In genomic region chr10:86498608-86499007, GRCh38 we compare ENCODE assay signal across 18 cellular contexts. TPM values are rescaled to one million over a fixed set of nuclear protein-coding genes. Genes with fewer than 3 reads are reported as not detected.
A peak's percentile ranks its signal among the peaks of the same experiment; 100 is the strongest.
DNase-seq lines count a peak whose midpoint lies in the region; ATAC-seq and TF ChIP-seq lines count a peak whose summit lies in the region.
"Had no signal": no experiment of that assay in that cellular context is flagged by ENCODE, and none has a peak within 500 bp of the region (broad histone marks: within the 10 kb centered on the region; RNA-seq: fewer than 3 reads in every experiment).

No MANE protein-coding gene starts in this region.

- H3K4me1 ChIP-seq in neutrophil (ENCODE audit: control insufficient read depth in 1 of 2, insufficient read depth in 1 of 2, low read depth in 1 of 2, low read length in 1 of 2), result peaks cover 3 to 5% of the 10 kb centered on the region in 2 experiments
- no peaks in the 10 kb centered on the region for H3K4me1 ChIP-seq in mammary epithelial cell (ENCODE audit: insufficient read depth, low read length)
- H3K4me1 ChIP-seq: SJCRH30 had no signal

- in situ Hi-C loops in mammary epithelial cell (cut with MboI; ENCODE audit: low sequenced_read_pairs in 2 of 2), result no loop called here

- H3K4me3 ChIP-seq in neutrophil (ENCODE audit: low read depth in 1 of 2, low read length in 1 of 2), result no peak overlapping the region
- H3K4me3 ChIP-seq in mammary epithelial cell (replicated peaks in 1 of 3; ENCODE audit: insufficient read depth in 1 of 3, low read depth in 2 of 3, low read length in 3 of 3), result no peak overlapping the region
- H3K4me3 ChIP-seq: PC-9, SJCRH30 had no signal

- peaks cover 69% of the 10 kb centered on the region for H3K4me1 Mint-ChIP-seq in activated T-cell treated with anti-CD3 and anti-CD28 coated beads, Interleukin-2, amount 50 U/mL, for 24 hours (ENCODE audit: low read depth)
- peaks cover 45% of the 10 kb centered on the region for H3K4me1 Mint-ChIP-seq in activated T-cell treated with anti-CD3 and anti-CD28 coated beads, Interleukin-2, amount 50 U/mL, for 4 hours (ENCODE audit: low read depth)
- H3K4me1 Mint-ChIP-seq in WTC11, result no peaks in the 10 kb centered on the region

- TF ChIP-seq CTCF in WTC11 (IDR thresholded peaks at IDR 0.05) (no peak), neutrophil (IDR thresholded peaks at IDR 0.05) (no peak), mammary epithelial cell (conservative IDR thresholded peaks at IDR 0.05 in 1 of 2, IDR thresholded peaks at IDR 0.05 in 1 of 2; ENCODE audit: extremely low read depth in 1 of 2, insufficient read depth in 1 of 2, low read depth in 1 of 2, low read length in 2 of 2) (no peak)

- intact Hi-C loops in mammary epithelial cell (cut with micrococcal nuclease), result no loop called here

- POLR2A ChIA-PET in WTC11 (lab: Charles Lee), result no interaction called here

- CTCF ChIA-PET in WTC11 (lab: Charles Lee) (no interaction called here), mammary epithelial cell (lab: Charles Lee; ENCODE audit: low non-redundant PET) (no interaction called here)

- dilution Hi-C loops in mammary epithelial cell (cut with HindIII; ENCODE audit: low sequenced_read_pairs), result no loop called here

- 73% methylated on average over 1 of the region's 1 CpG for WGBS in mammary epithelial cell (ENCODE audit: low coverage, missing lambda C conversion rate)

- no peak for DNase-seq in activated T-cell treated with anti-CD3 and anti-CD28 coated beads, Interleukin-2, amount 50 U/mL, for 24 hours
- no peak for DNase-seq in activated T-cell treated with anti-CD3 and anti-CD28 coated beads, Interleukin-2, amount 50 U/mL, for 4 hours
- peak; percentile 69 for DNase-seq in DMS79 treated with DMSO at 0.1 percent for 48 hours (lab: John Stamatoyannopoulos, UW)
- DNase-seq in WTC11 (ENCODE audit: low spot score), result no peak
- DNase-seq in NCI-H2196 (lab: John Stamatoyannopoulos, UW; ENCODE audit: unreplicated experiment), result no peak
- DNase-seq in mammary epithelial cell, result no peak
- DNase-seq: COR-L47, H7, NCI-H1048, NCI-H1930, NCI-H2171 treated with DMSO at 0.1 percent for 48 hours, NCI-H774, PC-9, SJCRH30 had no signal

- H2AFZ ChIP-seq in mammary epithelial cell (ENCODE audit: low read depth, low read length), result no peak overlapping the region
- H2AFZ ChIP-seq: PC-9 had no signal

- BruUV-seq in mammary epithelial cell (replicated peaks; lab: Mats Ljungman, UMichigan), result no TSS peak

- no peaks in the 10 kb centered on the region for H3K9me3 Mint-ChIP-seq in activated T-cell treated with anti-CD3 and anti-CD28 coated beads, Interleukin-2, amount 50 U/mL, for 24 hours
- no peaks in the 10 kb centered on the region for H3K9me3 Mint-ChIP-seq in activated T-cell treated with anti-CD3 and anti-CD28 coated beads, Interleukin-2, amount 50 U/mL, for 4 hours
- H3K9me3 Mint-ChIP-seq in WTC11, result no peaks in the 10 kb centered on the region

- H3K27me3 ChIP-seq in neutrophil (no peaks in the 10 kb centered on the region), mammary epithelial cell (ENCODE audit: insufficient read depth, low read length) (no peaks in the 10 kb centered on the region)
- H3K27me3 ChIP-seq: SJCRH30 had no signal

- H3K4me3 Mint-ChIP-seq in activated T-cell treated with anti-CD3 and anti-CD28 coated beads, Interleukin-2, amount 50 U/mL, for 24 hours, result no peak overlapping the region
- H3K4me3 Mint-ChIP-seq in activated T-cell treated with anti-CD3 and anti-CD28 coated beads, Interleukin-2, amount 50 U/mL, for 4 hours, result no peak overlapping the region
- H3K4me3 Mint-ChIP-seq in WTC11, result no peak overlapping the region

- H3K27ac ChIP-seq in neutrophil, result peak overlapping the region; percentile 11
- H3K27ac ChIP-seq in mammary epithelial cell (ENCODE audit: insufficient read depth, low read depth, low read length), result no peak overlapping the region
- H3K27ac ChIP-seq: C4-2B, KMS-11, PC-9, SJCRH30 had no signal

- ATAC-seq in activated T-cell treated with anti-CD3 and anti-CD28 coated beads, Interleukin-2, amount 50 U/mL, for 4 hours, result no peak
- no peak for ATAC-seq in WTC11
- ATAC-seq in HG03097 (IDR thresholded peaks at IDR 0.05; ENCODE audit: low FRiP score, unreplicated experiment), result no peak

- peaks cover 98% of the 10 kb centered on the region for H3K79me2 ChIP-seq in mammary epithelial cell (ENCODE audit: insufficient read depth, low read length)

- H3K27ac Mint-ChIP-seq in activated T-cell treated with anti-CD3 and anti-CD28 coated beads, Interleukin-2, amount 50 U/mL, for 24 hours, result peak overlapping the region; percentile 61
- peak overlapping the region; percentile 41; the same call in 1 of the 2 replicates for H3K27ac Mint-ChIP-seq in WTC11

- peaks cover 93% of the 10 kb centered on the region for H3K36me3 Mint-ChIP-seq in activated T-cell treated with anti-CD3 and anti-CD28 coated beads, Interleukin-2, amount 50 U/mL, for 24 hours (ENCODE audit: low read depth)
- peaks cover 42% of the 10 kb centered on the region for H3K36me3 Mint-ChIP-seq in activated T-cell treated with anti-CD3 and anti-CD28 coated beads, Interleukin-2, amount 50 U/mL, for 4 hours (ENCODE audit: insufficient read depth)
- peaks cover 63% of the 10 kb centered on the region for H3K36me3 Mint-ChIP-seq in WTC11

- no peaks in the 10 kb centered on the region for H4K20me1 ChIP-seq in mammary epithelial cell (ENCODE audit: insufficient read depth, low read length)

- H3K27me3 Mint-ChIP-seq in activated T-cell treated with anti-CD3 and anti-CD28 coated beads, Interleukin-2, amount 50 U/mL, for 24 hours, result no peaks in the 10 kb centered on the region
- no peaks in the 10 kb centered on the region for H3K27me3 Mint-ChIP-seq in activated T-cell treated with anti-CD3 and anti-CD28 coated beads, Interleukin-2, amount 50 U/mL, for 4 hours (ENCODE audit: low read depth)
- H3K27me3 Mint-ChIP-seq in WTC11 (ENCODE audit: low read depth), result no peaks in the 10 kb centered on the region

- H3K9me3 ChIP-seq in neutrophil (no peaks in the 10 kb centered on the region), mammary epithelial cell (replicated peaks; ENCODE audit: insufficient read depth, low read length) (no peaks in the 10 kb centered on the region)
- H3K9me3 ChIP-seq: SJCRH30 had no signal

- peaks cover 77% of the 10 kb centered on the region for H3K36me3 ChIP-seq in neutrophil
- H3K36me3 ChIP-seq in mammary epithelial cell (ENCODE audit: insufficient read depth, low read length), result peaks cover 15% of the 10 kb centered on the region

- H3K4me2 ChIP-seq in mammary epithelial cell (ENCODE audit: insufficient read depth, low read depth, low read length), result no peak overlapping the region
- H3K4me2 ChIP-seq: KMS-11, PC-9 had no signal

- H3K9ac ChIP-seq in mammary epithelial cell (ENCODE audit: insufficient read depth, low read length), result no peak overlapping the region
- H3K9ac ChIP-seq: KMS-11 had no signal

TF ChIP-seq in WTC11, 78 proteins besides CTCF, POLR2A, EP300 and RAD21 (continues in another document):
- no peak for TF ChIP-seq FOXP1 (CRISPR knock-in tag; IDR thresholded peaks at IDR 0.05; ENCODE audit: borderline replicate concordance)
- no peak for TF ChIP-seq HMGA2 (CRISPR knock-in tag; IDR thresholded peaks at IDR 0.05)
- TF ChIP-seq, protein P1, sequence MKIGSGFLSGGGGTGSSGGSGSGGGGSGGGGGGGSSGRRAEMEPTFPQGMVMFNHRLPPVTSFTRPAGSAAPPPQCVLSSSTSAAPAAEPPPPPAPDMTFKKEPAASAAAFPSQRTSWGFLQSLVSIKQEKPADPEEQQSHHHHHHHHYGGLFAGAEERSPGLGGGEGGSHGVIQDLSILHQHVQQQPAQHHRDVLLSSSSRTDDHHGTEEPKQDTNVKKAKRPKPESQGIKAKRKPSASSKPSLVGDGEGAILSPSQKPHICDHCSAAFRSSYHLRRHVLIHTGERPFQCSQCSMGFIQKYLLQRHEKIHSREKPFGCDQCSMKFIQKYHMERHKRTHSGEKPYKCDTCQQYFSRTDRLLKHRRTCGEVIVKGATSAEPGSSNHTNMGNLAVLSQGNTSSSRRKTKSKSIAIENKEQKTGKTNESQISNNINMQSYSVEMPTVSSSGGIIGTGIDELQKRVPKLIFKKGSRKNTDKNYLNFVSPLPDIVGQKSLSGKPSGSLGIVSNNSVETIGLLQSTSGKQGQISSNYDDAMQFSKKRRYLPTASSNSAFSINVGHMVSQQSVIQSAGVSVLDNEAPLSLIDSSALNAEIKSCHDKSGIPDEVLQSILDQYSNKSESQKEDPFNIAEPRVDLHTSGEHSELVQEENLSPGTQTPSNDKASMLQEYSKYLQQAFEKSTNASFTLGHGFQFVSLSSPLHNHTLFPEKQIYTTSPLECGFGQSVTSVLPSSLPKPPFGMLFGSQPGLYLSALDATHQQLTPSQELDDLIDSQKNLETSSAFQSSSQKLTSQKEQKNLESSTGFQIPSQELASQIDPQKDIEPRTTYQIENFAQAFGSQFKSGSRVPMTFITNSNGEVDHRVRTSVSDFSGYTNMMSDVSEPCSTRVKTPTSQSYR (CRISPR knock-in tag; IDR thresholded peaks at IDR 0.05), result no peak
- TF ChIP-seq, protein P2, sequence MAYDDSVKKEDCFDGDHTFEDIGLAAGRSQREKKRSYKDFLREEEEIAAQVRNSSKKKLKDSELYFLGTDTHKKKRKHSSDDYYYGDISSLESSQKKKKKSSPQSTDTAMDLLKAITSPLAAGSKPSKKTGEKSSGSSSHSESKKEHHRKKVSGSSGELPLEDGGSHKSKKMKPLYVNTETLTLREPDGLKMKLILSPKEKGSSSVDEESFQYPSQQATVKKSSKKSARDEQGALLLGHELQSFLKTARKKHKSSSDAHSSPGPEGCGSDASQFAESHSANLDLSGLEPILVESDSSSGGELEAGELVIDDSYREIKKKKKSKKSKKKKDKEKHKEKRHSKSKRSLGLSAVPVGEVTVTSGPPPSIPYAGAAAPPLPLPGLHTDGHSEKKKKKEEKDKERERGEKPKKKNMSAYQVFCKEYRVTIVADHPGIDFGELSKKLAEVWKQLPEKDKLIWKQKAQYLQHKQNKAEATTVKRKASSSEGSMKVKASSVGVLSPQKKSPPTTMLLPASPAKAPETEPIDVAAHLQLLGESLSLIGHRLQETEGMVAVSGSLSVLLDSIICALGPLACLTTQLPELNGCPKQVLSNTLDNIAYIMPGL (CRISPR knock-in tag; IDR thresholded peaks at IDR 0.05), result no peak
- no peak for TF ChIP-seq JAZF1 (CRISPR knock-in tag; IDR thresholded peaks at IDR 0.05)
- TF ChIP-seq ZNF671 (CRISPR knock-in tag; IDR thresholded peaks at IDR 0.05), result no peak
- TF ChIP-seq NR1H2 (CRISPR knock-in tag; IDR thresholded peaks at IDR 0.05), result no peak

RNA-seq across cellular contexts. Expression of gene WAPL, which starts 23.0 kb away (rescaled TPM):
- total RNA-seq in activated T-cell treated with anti-CD3 and anti-CD28 coated beads, Interleukin-2, amount 50 U/mL, for 4 hours, result 10 to 100 TPM; 38.7 to 42.9 (median 42.4) TPM
- total RNA-seq in WTC11 (2021) (41.7 to 48.0 TPM (median 41.8 TPM) in 3 replicates), mammary epithelial cell (10 to 100 TPM; 37.5 to 37.8 TPM)
- polyA plus RNA-seq in mammary epithelial cell, result 12.2 TPM
- polyA minus RNA-seq in mammary epithelial cell, result 60.3 TPM
